ENCODE assay signal across 8 cellular contexts in the genomic region with DNA sequence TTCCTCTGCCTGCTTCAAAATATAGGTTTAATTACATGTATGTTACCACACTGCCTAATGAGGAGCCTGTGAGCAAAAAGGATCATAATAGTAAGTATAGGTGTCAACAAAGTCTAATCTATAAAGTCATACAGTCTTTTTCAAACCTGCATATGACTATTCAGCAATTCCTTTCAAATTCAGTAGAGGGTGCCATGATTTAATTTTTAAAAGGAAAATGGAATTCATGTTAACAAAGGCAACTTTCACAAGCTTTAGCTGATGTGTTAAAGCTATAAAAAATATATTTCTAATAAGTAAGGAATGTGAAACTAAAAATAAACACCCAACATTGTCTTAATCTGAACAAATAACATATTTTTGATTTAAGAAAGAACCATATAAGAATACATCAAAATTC. TPM values are rescaled to one million over a fixed set of nuclear protein-coding genes. Genes with fewer than 3 reads are reported as not detected.
DNase-seq lines count a peak whose midpoint lies in the region; ATAC-seq and TF ChIP-seq lines count a peak whose summit lies in the region.

No MANE protein-coding gene starts in this region.

- peak; percentile 53 for TF ChIP-seq CTCF in colonic mucosa (IDR thresholded peaks at IDR 0.05)

- peaks cover 18 to 64% (median 43%) of the 10 kb centered on the region in 4 donors for H3K4me1 Mint-ChIP-seq in naive thymus-derived CD8-positive, alpha-beta T cell

- in situ Hi-C loops in Caki2 (cut with HindIII; ENCODE audit: low pct_unique_long_range_greater_than_20kb, low sequenced_read_pairs) = no loop called here

- no peak overlapping the region for H3K4me3 Mint-ChIP-seq in naive thymus-derived CD8-positive, alpha-beta T cell

- DNase-seq in Caki2 (ENCODE audit: low read depth) (peak; percentile 23), LHCN-M2 (ENCODE audit: low read depth) (peak; percentile 35), colonic mucosa (no peak), OCI-M2 (lab: John Stamatoyannopoulos, UW; ENCODE audit: unreplicated experiment) (no peak), sciatic nerve (ENCODE audit: low spot score) (no peak)
- peak in 3 of 10 donors; percentile 33 to 42 (median 35) for DNase-seq in naive thymus-derived CD8-positive, alpha-beta T cell
- no peak for DNase-seq in effector CD8-positive, alpha-beta T cell (lab: John Stamatoyannopoulos, UW)
- DNase-seq in activated effector memory CD4-positive, alpha-beta T cell treated with anti-CD3 and anti-CD28 coated beads, Interleukin-2, amount 50 U/mL, for 16 hours = no peak

- ATAC-seq in naive thymus-derived CD8-positive, alpha-beta T cell = peak; percentile 42 to 55
- no peak for ATAC-seq in sciatic nerve

- H3K4me1 ChIP-seq in colonic mucosa = no peaks in the 10 kb centered on the region

- intact Hi-C loops in colonic mucosa (cut with DNase I) = loop anchor here (2.0 kb wide), 1 partner anchor 132 kb away; no protein-coding TSS in a partner anchor
- intact Hi-C loops in sciatic nerve (cut with DNase I) = no loop called here

- peak overlapping the region in 1 of 10 donors; percentile 10 for H3K27ac Mint-ChIP-seq in naive thymus-derived CD8-positive, alpha-beta T cell

- no peaks in the 10 kb centered on the region for H3K9me3 ChIP-seq in colonic mucosa

- no peak overlapping the region for H3K9ac ChIP-seq in colonic mucosa (ENCODE audit: low read depth in 2 of 2, low read length in 2 of 2)

- no peaks in the 10 kb centered on the region for H3K27me3 ChIP-seq in colonic mucosa

- no peaks in the 10 kb centered on the region for H3K36me3 ChIP-seq in colonic mucosa

- peaks cover 0 to 5% (median 1%) of the 10 kb centered on the region in 9 donors for H3K9me3 Mint-ChIP-seq in naive thymus-derived CD8-positive, alpha-beta T cell

- no peak overlapping the region for H3K27ac ChIP-seq in colonic mucosa

- no peaks in the 10 kb centered on the region for H3K27me3 Mint-ChIP-seq in naive thymus-derived CD8-positive, alpha-beta T cell

- POLR2A ChIA-PET in naive thymus-derived CD8-positive, alpha-beta T cell (lab: Charles Lee) = interaction anchor here (1.2 to 1.5 kb wide), 3 partner anchors 52 to 130 kb away, joined by 3 to 10 read pairs (median 4); a partner anchor contains a TSS

- no peak overlapping the region for H3K4me3 ChIP-seq in colonic mucosa

- peaks cover 0 to 2% (median 2%) of the 10 kb centered on the region in 3 donors for H3K36me3 Mint-ChIP-seq in naive thymus-derived CD8-positive, alpha-beta T cell

RNA-seq across cellular contexts. Expression of a gene that starts 52.1 kb away (rescaled TPM):
- total RNA-seq in Caki2 (2014; rRNA removed; shearing (Covaris generic); ENCODE audit: low replicate concordance) = 1.8 TPM in 1 of 2 replicates, not detected in the other
- total RNA-seq in LHCN-M2 (2014; rRNA removed) = 2.3 and 3.2 TPM in 2 replicates
- 3.1 TPM for polyA plus RNA-seq in LHCN-M2 (2012)
- total RNA-seq in colonic mucosa = 10 to 100 TPM; 25.7 to 30.8 TPM
- total RNA-seq in naive thymus-derived CD8-positive, alpha-beta T cell = 10 to 100 TPM; 26.6 to 30.0 TPM
- polyA plus RNA-seq in naive thymus-derived CD8-positive, alpha-beta T cell = 10 to 100 TPM; 33.3 to 41.2 (median 40.3) TPM
- 7.8 TPM for total RNA-seq in sciatic nerve

Comparison
In these comparisons a context has a peak if more than half of its experiments do, and no peak if none do; other contexts are left out.
1. DNase-seq: peak in Caki2 (single experiment) and LHCN-M2 (single experiment); none in colonic mucosa (single experiment), effector CD8-positive, alpha-beta T cell (single experiment), activated effector memory CD4-positive, alpha-beta T cell treated with anti-CD3 and anti-CD28 coated beads, Interleukin-2, amount 50 U/mL, for 16 hours (single experiment), OCI-M2 (single experiment) and sciatic nerve (single experiment).